ENCODE assay signal across 8 cellular contexts in genomic region chr12:121790785-121791184, GRCh38. TPM values are rescaled to one million over a fixed set of nuclear protein-coding genes. Genes with fewer than 3 reads are reported as not detected.
DNase-seq lines count a peak whose midpoint lies in the region; ATAC-seq and TF ChIP-seq lines count a peak whose summit lies in the region.
"Not testable (repeated sequence)": the region's sequence is repeated elsewhere in the genome, so short reads cannot be mapped to it uniquely, and the experiment has no call there.

No MANE protein-coding gene starts in this region.

- H3K27ac ChIP-seq in HCT116 (ENCODE audit: low read depth, low read length) (peak overlapping the region; percentile 98; the same call in 1 of the 2 replicates), Peyer's patch (peak overlapping the region; percentile 80 to 100 (median 96)), hepatocyte (peak overlapping the region; percentile 99), thymus (ENCODE audit: low read depth) (peak overlapping the region; percentile 98)

- RAD21 ChIA-PET in HCT116 (lab: Charles Lee; ENCODE audit: low non-redundant PET in 1 of 2, low total read pairs in 2 of 2, uncharacterized antibody in 2 of 2, unreplicated experiment in 2 of 2): not testable (repeated sequence)

- H3K4me1 Mint-ChIP-seq in CD14-positive monocyte (peaks cover 80% of the 10 kb centered on the region), neural crest cell (peaks cover 26% of the 10 kb centered on the region)
- peaks cover 62% of the 10 kb centered on the region for H3K4me1 Mint-ChIP-seq in activated CD8-positive, alpha-beta T cell treated with anti-CD3 and anti-CD28 coated beads for 36 hours (ENCODE audit: low read depth)
- peaks cover 73% of the 10 kb centered on the region for H3K4me1 Mint-ChIP-seq in activated naive CD8-positive, alpha-beta T cell (ENCODE audit: low read depth)

- intact Hi-C loops in CD14-positive monocyte (cut with micrococcal nuclease): loop anchor here (5.0 to 10.0 kb wide), 4 partner anchors 93 to 294 kb away; partner anchors contain the start of gene ORAI1 (in 1 of the 2)
- intact Hi-C loops in HCT116 (cut with micrococcal nuclease): not testable (repeated sequence)
- intact Hi-C loops in activated CD8-positive, alpha-beta T cell treated with anti-CD3 and anti-CD28 coated beads for 36 hours (cut with micrococcal nuclease): loop anchor here (5.0 kb wide), 1 partner anchor 103 kb away; no protein-coding TSS in a partner anchor

- H3K9ac ChIP-seq in HCT116 (ENCODE audit: low read length): peak overlapping the region; percentile 43; the same call in 1 of the 2 replicates

- TF ChIP-seq POLR2A in HCT116 (IDR thresholded peaks at IDR 0.05; ENCODE audit: borderline replicate concordance, extremely low read depth, insufficient read depth, insufficient read length); Peyer's patch (IDR thresholded peaks at IDR 0.05): not testable (repeated sequence)

- not testable (repeated sequence) for H3K27me3 Mint-ChIP-seq in CD14-positive monocyte (ENCODE audit: low read depth in 3 of 3); activated CD8-positive, alpha-beta T cell treated with anti-CD3 and anti-CD28 coated beads for 36 hours; activated naive CD8-positive, alpha-beta T cell
- peaks cover 25% of the 10 kb centered on the region for H3K27me3 Mint-ChIP-seq in neural crest cell (ENCODE audit: low read depth)

- H3K9me3 ChIP-seq in HCT116 (ENCODE audit: control insufficient read depth in 1 of 2, insufficient read depth in 1 of 2, low read depth in 1 of 2, low read length in 2 of 2); Peyer's patch; hepatocyte (ENCODE audit: low read depth); thymus (ENCODE audit: control insufficient read depth): not testable (repeated sequence)

- not testable (repeated sequence) for H3K9me3 Mint-ChIP-seq in CD14-positive monocyte; activated CD8-positive, alpha-beta T cell treated with anti-CD3 and anti-CD28 coated beads for 36 hours; activated naive CD8-positive, alpha-beta T cell (ENCODE audit: low read depth); neural crest cell

- peaks cover 14 to 28% of the 10 kb centered on the region in 2 donors for H3K36me3 Mint-ChIP-seq in CD14-positive monocyte
- H3K36me3 Mint-ChIP-seq in activated CD8-positive, alpha-beta T cell treated with anti-CD3 and anti-CD28 coated beads for 36 hours (ENCODE audit: low read depth): peaks cover 57% of the 10 kb centered on the region
- not testable (repeated sequence) for H3K36me3 Mint-ChIP-seq in activated naive CD8-positive, alpha-beta T cell; neural crest cell (ENCODE audit: low read depth)

- peak overlapping the region in 1 of 2 donors; percentile 65 for H3K4me3 Mint-ChIP-seq in CD14-positive monocyte
- H3K4me3 Mint-ChIP-seq in activated CD8-positive, alpha-beta T cell treated with anti-CD3 and anti-CD28 coated beads for 36 hours: peak overlapping the region; percentile 89
- H3K4me3 Mint-ChIP-seq in activated naive CD8-positive, alpha-beta T cell: peak overlapping the region; percentile 93
- H3K4me3 Mint-ChIP-seq in neural crest cell: peak overlapping the region; percentile 49

- TF ChIP-seq CTCF in CD14-positive monocyte (IDR thresholded peaks at IDR 0.05); HCT116 (IDR thresholded peaks at IDR 0.05 in 2 of 3, conservative IDR thresholded peaks at IDR 0.05 in 1 of 3; ENCODE audit: borderline replicate concordance in 1 of 3, insufficient read depth in 1 of 3, low read depth in 2 of 3, low read length in 2 of 3); Peyer's patch (IDR thresholded peaks at IDR 0.05); activated CD8-positive, alpha-beta T cell treated with anti-CD3 and anti-CD28 coated beads for 36 hours (IDR thresholded peaks at IDR 0.05); hepatocyte (IDR thresholded peaks at IDR 0.05; ENCODE audit: poor library complexity); neural crest cell (conservative IDR thresholded peaks at IDR 0.05): not testable (repeated sequence)

- H3K36me3 ChIP-seq in HCT116 (ENCODE audit: control insufficient read depth in 1 of 2, insufficient read depth in 2 of 2, low read length in 2 of 2); Peyer's patch; hepatocyte (replicated peaks; ENCODE audit: insufficient read depth, low read depth); thymus (ENCODE audit: control insufficient read depth, insufficient read depth): not testable (repeated sequence)

- H3K4me1 ChIP-seq in HCT116 (ENCODE audit: control insufficient read depth in 1 of 2, insufficient read depth in 2 of 2, low read length in 2 of 2): peaks cover 63 to 92% of the 10 kb centered on the region in 2 experiments
- H3K4me1 ChIP-seq in Peyer's patch: peaks cover 10 to 65% (median 56%) of the 10 kb centered on the region in 4 donors
- peaks cover 13% of the 10 kb centered on the region for H3K4me1 ChIP-seq in hepatocyte (ENCODE audit: insufficient read depth)
- peaks cover 51% of the 10 kb centered on the region for H3K4me1 ChIP-seq in thymus (ENCODE audit: control insufficient read depth, insufficient read depth, low read length)

- not testable (repeated sequence) for BruUV-seq in HCT116 (replicated peaks; lab: Mats Ljungman, UMichigan)

- H3K9me2 ChIP-seq in HCT116 (ENCODE audit: insufficient read depth); hepatocyte (replicated peaks; ENCODE audit: insufficient read depth): not testable (repeated sequence)

- DNase-seq in CD14-positive monocyte (ENCODE audit: low spot score); HCT116 (ENCODE audit: low read depth, low spot score); Peyer's patch; activated CD8-positive, alpha-beta T cell treated with anti-CD3 and anti-CD28 coated beads for 36 hours; hepatocyte (ENCODE audit: low spot score); neural crest cell (ENCODE audit: low read depth, low spot score): not testable (repeated sequence)

- WGBS in hepatocyte (ENCODE audit: low lambda C conversion rate, missing lambda C conversion rate): 97% methylated on average over 8 of the region's 8 CpGs
- WGBS in thymus: 96% methylated on average over 8 of the region's 8 CpGs

- H3K27ac Mint-ChIP-seq in CD14-positive monocyte: peak overlapping the region; percentile 98 to 100 (median 100)
- peak overlapping the region; percentile 100 for H3K27ac Mint-ChIP-seq in activated CD8-positive, alpha-beta T cell treated with anti-CD3 and anti-CD28 coated beads for 36 hours
- H3K27ac Mint-ChIP-seq in activated naive CD8-positive, alpha-beta T cell: peak overlapping the region; percentile 99
- H3K27ac Mint-ChIP-seq in neural crest cell (ENCODE audit: unreplicated experiment): not testable (repeated sequence)

- CTCF ChIA-PET in HCT116 (lab: Charles Lee): interaction anchor here (1.1 kb wide), 1 partner anchor 14 kb away, joined by 3 read pairs; no protein-coding TSS in a partner anchor
- CTCF ChIA-PET in activated CD8-positive, alpha-beta T cell treated with anti-CD3 and anti-CD28 coated beads for 36 hours (lab: Charles Lee): interaction anchor here (1.1 to 15.4 kb wide), 6 partner anchors 12 to 166 kb away, joined by 3 to 698 read pairs (median 94); partner anchors contain the start of genes PSMD9 and SETD1B

- H3K4me2 ChIP-seq in HCT116 (ENCODE audit: low read length); hepatocyte: not testable (repeated sequence)

- H4K20me1 ChIP-seq in HCT116 (ENCODE audit: insufficient read depth); hepatocyte (ENCODE audit: insufficient read depth, poor library complexity, severe bottlenecking): not testable (repeated sequence)

- POLR2A ChIA-PET in HCT116 (lab: Charles Lee): not testable (repeated sequence)
- POLR2A ChIA-PET in activated CD8-positive, alpha-beta T cell treated with anti-CD3 and anti-CD28 coated beads for 36 hours (lab: Charles Lee): interaction anchor here (25.9 to 30.9 kb wide), 2 partner anchors 3 to 10 kb away, joined by 683 read pairs; partner anchors contain the start of genes RHOF and SETD1B

- H3K4me3 ChIP-seq in HCT116 (replicated peaks in 1 of 2; ENCODE audit: low read depth in 1 of 2, low read length in 2 of 2); hepatocyte; thymus (ENCODE audit: low read length): not testable (repeated sequence)
- H3K4me3 ChIP-seq in Peyer's patch: peak overlapping the region in 1 of 4 donors; percentile 8

- H3K79me2 ChIP-seq in HCT116 (ENCODE audit: insufficient read depth, low read length) (peaks cover 63% of the 10 kb centered on the region), hepatocyte (peaks cover 49% of the 10 kb centered on the region)

- TF ChIP-seq RAD21 in HCT116 (IDR thresholded peaks at IDR 0.05; ENCODE audit: low read depth): not testable (repeated sequence)

- not testable (repeated sequence) for H2AFZ ChIP-seq in HCT116 (ENCODE audit: low read depth, low read length, poor library complexity, severe bottlenecking); hepatocyte

- ATAC-seq in HCT116; activated CD8-positive, alpha-beta T cell treated with anti-CD3 and anti-CD28 coated beads for 36 hours: not testable (repeated sequence)

- H3K27me3 ChIP-seq in HCT116 (ENCODE audit: insufficient read depth, low read length); Peyer's patch; hepatocyte; thymus (ENCODE audit: control insufficient read depth, insufficient read depth): not testable (repeated sequence)

RNA-seq across cellular contexts. Expression of gene RHOF, which starts 2.7 kb away (rescaled TPM):
- polyA plus RNA-seq in CD14-positive monocyte (10 to 100 TPM in 1 of 2 donors, 1 to 10 TPM in 1; 7.1 to 13.6 TPM), hepatocyte (40.4 and 43.6 TPM in 2 replicates), thymus (12.9 TPM)
- total RNA-seq in HCT116 (2021; ENCODE audit: unreplicated experiment) (116 TPM), Peyer's patch (100 to 1,000 TPM in 2 of 4 donors, 10 to 100 TPM in 2; 31.4 to 134 (median 91.0) TPM), hepatocyte (38.7 and 45.3 TPM in 2 replicates), neural crest cell (23.8 and 25.5 TPM in 2 replicates)
- polyA plus RNA-seq in HCT116 (2012): 93.4 and 134 TPM in 2 replicates
- total RNA-seq in activated CD8-positive, alpha-beta T cell treated with anti-CD3 and anti-CD28 coated beads for 36 hours: 100 to 1,000 TPM; 108 to 116 TPM

RNA-seq across cellular contexts. Expression of gene SETD1B, which starts 13.0 kb away (rescaled TPM):
- under 1 TPM; 0.28 to 0.60 TPM for polyA plus RNA-seq in CD14-positive monocyte
- total RNA-seq in HCT116 (2021; ENCODE audit: unreplicated experiment): 17.5 TPM
- polyA plus RNA-seq in HCT116 (2012): 6.6 and 7.3 TPM in 2 replicates
- total RNA-seq in Peyer's patch: 10 to 100 TPM; 15.4 to 30.5 (median 25.3) TPM
- 10 to 100 TPM; 13.3 TPM for total RNA-seq in activated CD8-positive, alpha-beta T cell treated with anti-CD3 and anti-CD28 coated beads for 36 hours
- total RNA-seq in hepatocyte: 2.7 and 3.8 TPM in 2 replicates
- 2.5 and 2.7 TPM in 2 replicates for polyA plus RNA-seq in hepatocyte
- total RNA-seq in neural crest cell: 25.6 and 25.9 TPM in 2 replicates
- polyA plus RNA-seq in thymus: 11.8 TPM
